2 cellular contexts compared by ENCODE assay signal in genomic region chr10:48587819-48588218, GRCh38.
TF ChIP-seq lines count a peak whose summit lies in the region.

No MANE protein-coding gene starts in this region.

TF ChIP-seq in IMR-90, 13 proteins besides CTCF, POLR2A, EP300 and RAD21:
- no peak for TF ChIP-seq BHLHE40 (IDR thresholded peaks at IDR 0.05; ENCODE audit: low read depth, low read length)
- TF ChIP-seq, protein P1, sequence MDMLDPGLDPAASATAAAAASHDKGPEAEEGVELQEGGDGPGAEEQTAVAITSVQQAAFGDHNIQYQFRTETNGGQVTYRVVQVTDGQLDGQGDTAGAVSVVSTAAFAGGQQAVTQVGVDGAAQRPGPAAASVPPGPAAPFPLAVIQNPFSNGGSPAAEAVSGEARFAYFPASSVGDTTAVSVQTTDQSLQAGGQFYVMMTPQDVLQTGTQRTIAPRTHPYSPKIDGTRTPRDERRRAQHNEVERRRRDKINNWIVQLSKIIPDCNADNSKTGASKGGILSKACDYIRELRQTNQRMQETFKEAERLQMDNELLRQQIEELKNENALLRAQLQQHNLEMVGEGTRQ (IDR thresholded peaks at IDR 0.05; ENCODE audit: low read depth, low read length), result no peak
- no peak for TF ChIP-seq RCOR1 (IDR thresholded peaks at IDR 0.05; ENCODE audit: insufficient replicate concordance, low read length)
- peak; percentile 67 for TF ChIP-seq CEBPB (IDR thresholded peaks at IDR 0.05; ENCODE audit: low read depth, low read length)
- TF ChIP-seq CHD1 (IDR thresholded peaks at IDR 0.05; ENCODE audit: low read depth, low read length), result no peak
- TF ChIP-seq MXI1 (IDR thresholded peaks at IDR 0.05; ENCODE audit: borderline replicate concordance, low read depth, low read length), result no peak
- no peak for TF ChIP-seq FOS (IDR thresholded peaks at IDR 0.05; ENCODE audit: low read depth, low read length)
- no peak for TF ChIP-seq MAFK (IDR thresholded peaks at IDR 0.05; ENCODE audit: low read depth, low read length)

TF ChIP-seq in H1, 55 proteins besides CTCF, POLR2A, EP300 and RAD21:
- no peak for TF ChIP-seq BCL11A (IDR thresholded peaks at IDR 0.05; ENCODE audit: low read depth in 2 of 2, low read length in 2 of 2)
- no peak for TF ChIP-seq CBX8 (IDR thresholded peaks at IDR 0.05; ENCODE audit: borderline replicate concordance, low read depth, low read length)
- no peak for TF ChIP-seq SIRT6 (IDR thresholded peaks at IDR 0.05; ENCODE audit: low read length)
- no peak for TF ChIP-seq SUZ12 (IDR thresholded peaks at IDR 0.05; ENCODE audit: low read length)
- no peak for TF ChIP-seq TAF1 (IDR thresholded peaks at IDR 0.05; ENCODE audit: low read depth, low read length)
- TF ChIP-seq MAFK (IDR thresholded peaks at IDR 0.05; ENCODE audit: low read depth, low read length), result no peak
- no peak for TF ChIP-seq JUND (IDR thresholded peaks at IDR 0.05; ENCODE audit: low read length)
- TF ChIP-seq TBP (IDR thresholded peaks at IDR 0.05; ENCODE audit: low read depth, low read length), result no peak
- no peak for TF ChIP-seq BRCA1 (IDR thresholded peaks at IDR 0.05; ENCODE audit: low read depth, low read length)
- no peak for TF ChIP-seq NANOG (IDR thresholded peaks at IDR 0.05; ENCODE audit: insufficient read depth, low read depth, low read length, poor library complexity, severe bottlenecking)
- no peak for TF ChIP-seq POLR2AphosphoS5 (IDR thresholded peaks at IDR 0.05; ENCODE audit: low read depth, low read length)
- TF ChIP-seq SIN3A (conservative IDR thresholded peaks at IDR 0.05 in 1 of 2, IDR thresholded peaks at IDR 0.05 in 1 of 2; ENCODE audit: low read depth in 1 of 2, low read length in 2 of 2), result no peak
- TF ChIP-seq, protein P2, sequence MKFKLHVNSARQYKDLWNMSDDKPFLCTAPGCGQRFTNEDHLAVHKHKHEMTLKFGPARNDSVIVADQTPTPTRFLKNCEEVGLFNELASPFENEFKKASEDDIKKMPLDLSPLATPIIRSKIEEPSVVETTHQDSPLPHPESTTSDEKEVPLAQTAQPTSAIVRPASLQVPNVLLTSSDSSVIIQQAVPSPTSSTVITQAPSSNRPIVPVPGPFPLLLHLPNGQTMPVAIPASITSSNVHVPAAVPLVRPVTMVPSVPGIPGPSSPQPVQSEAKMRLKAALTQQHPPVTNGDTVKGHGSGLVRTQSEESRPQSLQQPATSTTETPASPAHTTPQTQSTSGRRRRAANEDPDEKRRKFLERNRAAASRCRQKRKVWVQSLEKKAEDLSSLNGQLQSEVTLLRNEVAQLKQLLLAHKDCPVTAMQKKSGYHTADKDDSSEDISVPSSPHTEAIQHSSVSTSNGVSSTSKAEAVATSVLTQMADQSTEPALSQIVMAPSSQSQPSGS (IDR thresholded peaks at IDR 0.05; ENCODE audit: low read length), result no peak
- TF ChIP-seq SP1 (IDR thresholded peaks at IDR 0.05; ENCODE audit: low read depth, low read length), result no peak
